22 cellular contexts compared by ENCODE assay signal in genomic region chr17:41333836-41334235, GRCh38. TPM values are rescaled to one million over a fixed set of nuclear protein-coding genes. Genes with fewer than 3 reads are reported as not detected.
DNase-seq lines count a peak whose midpoint lies in the region; ATAC-seq lines count a peak whose summit lies in the region.
"Had no signal": no experiment of that assay in that cellular context is flagged by ENCODE, and none has a peak within 500 bp of the region (broad histone marks: within the 10 kb centered on the region; RNA-seq: fewer than 3 reads in every experiment).

No MANE protein-coding gene starts in this region.

- no peak overlapping the region for H3K27ac Mint-ChIP-seq in activated CD4-positive, alpha-beta T cell treated with anti-CD3 and anti-CD28 coated beads, Interleukin-2, amount 10 ng/mL, durations not matched to agents 24 days and 14 days
- peak overlapping the region in 2 of 3 donors; percentile 28 to 75 for H3K27ac Mint-ChIP-seq in CD4-positive, CD25-positive, alpha-beta regulatory T cell
- peak overlapping the region; percentile 63 for H3K27ac Mint-ChIP-seq in central memory CD8-positive, alpha-beta T cell (ENCODE audit: low read depth)
- peak overlapping the region in 6 of 9 donors; percentile 9 to 62 (median 44) for H3K27ac Mint-ChIP-seq in naive thymus-derived CD4-positive, alpha-beta T cell
- H3K27ac Mint-ChIP-seq: HFFc6 had no signal

- no peak overlapping the region for H3K4me3 ChIP-seq in CD4-positive, CD25-positive, alpha-beta regulatory T cell (ENCODE audit: low read depth, low read length)
- no peak overlapping the region for H3K4me3 ChIP-seq in naive thymus-derived CD4-positive, alpha-beta T cell (ENCODE audit: low read length)

- H3K4me1 ChIP-seq in CD4-positive, CD25-positive, alpha-beta regulatory T cell (ENCODE audit: control insufficient read depth, insufficient read depth, low read length, poor library complexity, severe bottlenecking): peaks cover 20% of the 10 kb centered on the region
- H3K4me1 ChIP-seq in naive thymus-derived CD4-positive, alpha-beta T cell (ENCODE audit: control insufficient read depth in 2 of 2, insufficient read depth in 2 of 2, low read length in 2 of 2): peaks cover 38 to 51% of the 10 kb centered on the region in 2 donors

- CTCF ChIA-PET in naive thymus-derived CD4-positive, alpha-beta T cell (lab: Charles Lee): interaction anchor here (1.2 to 1.8 kb wide), 2 partner anchors 11 to 17 kb away, joined by 3 to 5 read pairs; partner anchors contain the start of gene KRT33A

- H3K36me3 Mint-ChIP-seq in activated CD4-positive, alpha-beta T cell treated with anti-CD3 and anti-CD28 coated beads, Interleukin-2, amount 10 ng/mL, durations not matched to agents 24 days and 14 days (ENCODE audit: low read depth): no peaks in the 10 kb centered on the region
- H3K36me3 Mint-ChIP-seq in CD4-positive, CD25-positive, alpha-beta regulatory T cell: no peaks in the 10 kb centered on the region
- no peaks in the 10 kb centered on the region for H3K36me3 Mint-ChIP-seq in central memory CD8-positive, alpha-beta T cell (ENCODE audit: insufficient read depth)
- no peaks in the 10 kb centered on the region for H3K36me3 Mint-ChIP-seq in naive thymus-derived CD4-positive, alpha-beta T cell

- POLR2A ChIA-PET in naive thymus-derived CD4-positive, alpha-beta T cell (lab: Charles Lee): interaction anchor here (0.7 kb wide), 1 partner anchor 12 kb away, joined by 3 read pairs; no protein-coding TSS in a partner anchor

- H3K4me1 Mint-ChIP-seq in activated CD4-positive, alpha-beta T cell treated with anti-CD3 and anti-CD28 coated beads, Interleukin-2, amount 10 ng/mL, durations not matched to agents 24 days and 14 days: peaks cover 10% of the 10 kb centered on the region
- peaks cover 6 to 38% (median 12%) of the 10 kb centered on the region in 4 donors for H3K4me1 Mint-ChIP-seq in CD4-positive, CD25-positive, alpha-beta regulatory T cell
- peaks cover 41% of the 10 kb centered on the region for H3K4me1 Mint-ChIP-seq in central memory CD8-positive, alpha-beta T cell
- H3K4me1 Mint-ChIP-seq in naive thymus-derived CD4-positive, alpha-beta T cell: peaks cover 16 to 72% (median 51%) of the 10 kb centered on the region in 7 donors

- intact Hi-C loops in activated CD4-positive, alpha-beta T cell treated with anti-CD3 and anti-CD28 coated beads, Interleukin-2, amount 10 ng/mL, durations not matched to agents 24 days and 14 days (cut with micrococcal nuclease): no loop called here
- intact Hi-C loops in naive thymus-derived CD4-positive, alpha-beta T cell (cut with micrococcal nuclease): no loop called here

- H3K9me3 Mint-ChIP-seq in activated CD4-positive, alpha-beta T cell treated with anti-CD3 and anti-CD28 coated beads, Interleukin-2, amount 10 ng/mL, durations not matched to agents 24 days and 14 days: no peaks in the 10 kb centered on the region
- H3K9me3 Mint-ChIP-seq in CD4-positive, CD25-positive, alpha-beta regulatory T cell: no peaks in the 10 kb centered on the region
- H3K9me3 Mint-ChIP-seq in central memory CD8-positive, alpha-beta T cell: no peaks in the 10 kb centered on the region
- no peaks in the 10 kb centered on the region for H3K9me3 Mint-ChIP-seq in naive thymus-derived CD4-positive, alpha-beta T cell
- H3K9me3 Mint-ChIP-seq: HFFc6 had no signal

- H3K9me3 ChIP-seq in CD4-positive, CD25-positive, alpha-beta regulatory T cell (ENCODE audit: control insufficient read depth in 2 of 2, low read length in 2 of 2): no peaks in the 10 kb centered on the region
- no peaks in the 10 kb centered on the region for H3K9me3 ChIP-seq in naive thymus-derived CD4-positive, alpha-beta T cell (ENCODE audit: control insufficient read depth in 2 of 3, low read length in 3 of 3)

- ATAC-seq in CD4-positive, CD25-positive, alpha-beta regulatory T cell (ENCODE audit: low read depth in 2 of 2): no peak
- ATAC-seq in central memory CD8-positive, alpha-beta T cell (replicated peaks; ENCODE audit: extremely low read depth, poor library complexity, severe bottlenecking): no peak
- no peak for ATAC-seq in naive thymus-derived CD4-positive, alpha-beta T cell
- ATAC-seq in GM21367 (IDR thresholded peaks at IDR 0.05; ENCODE audit: unreplicated experiment): no peak
- ATAC-seq: HepG2 had no signal

- DNase-seq in activated CD4-positive, alpha-beta T cell treated with anti-CD3 and anti-CD28 coated beads, Interleukin-2, amount 10 ng/mL, durations not matched to agents 24 days and 14 days: peak; percentile 43
- DNase-seq in activated CD4-positive, alpha-beta T cell treated with anti-CD3 and anti-CD28 coated beads, Interleukin-2, amount 50 U/mL, for 4 hours: no peak
- no peak for DNase-seq in CD4-positive, CD25-positive, alpha-beta regulatory T cell
- no peak for DNase-seq in central memory CD8-positive, alpha-beta T cell (ENCODE audit: low spot score in 2 of 2)
- DNase-seq in naive thymus-derived CD4-positive, alpha-beta T cell: no peak
- DNase-seq in NCI-H187 (lab: John Stamatoyannopoulos, UW): no peak
- DNase-seq in NCI-H1417 treated with DMSO at 0.1 percent for 48 hours (lab: John Stamatoyannopoulos, UW): no peak
- DNase-seq: DMS79; H7; HFFc6; KBM-7; NCI-H1105; NCI-H1694; NCI-H510A; NCI-H748 treated with DMSO at 0.1 percent for 48 hours; NK-92 treated with Interleukin-12 subunit alpha and Interleukin-12 subunit beta, amount 100 ng/mL, for 24 hours; SHP77 had no signal

- no peak overlapping the region for H3K27ac ChIP-seq in CD4-positive, CD25-positive, alpha-beta regulatory T cell (ENCODE audit: insufficient read depth, low read length, poor library complexity, severe bottlenecking)
- no peak overlapping the region for H3K27ac ChIP-seq in naive thymus-derived CD4-positive, alpha-beta T cell (ENCODE audit: low read depth, low read length)
- H3K27ac ChIP-seq: 22Rv1 had no signal

- H3K4me3 Mint-ChIP-seq in activated CD4-positive, alpha-beta T cell treated with anti-CD3 and anti-CD28 coated beads, Interleukin-2, amount 10 ng/mL, durations not matched to agents 24 days and 14 days: no peak overlapping the region
- H3K4me3 Mint-ChIP-seq in CD4-positive, CD25-positive, alpha-beta regulatory T cell: peak overlapping the region in 1 of 4 donors; percentile 15
- peak overlapping the region; percentile 31 for H3K4me3 Mint-ChIP-seq in central memory CD8-positive, alpha-beta T cell
- peak overlapping the region in 5 of 10 donors; percentile 3 to 69 (median 46) for H3K4me3 Mint-ChIP-seq in naive thymus-derived CD4-positive, alpha-beta T cell
- H3K4me3 Mint-ChIP-seq: HFFc6 had no signal

- H3K27me3 ChIP-seq in CD4-positive, CD25-positive, alpha-beta regulatory T cell (ENCODE audit: control insufficient read depth, insufficient read depth, low read length): no peaks in the 10 kb centered on the region
- no peaks in the 10 kb centered on the region for H3K27me3 ChIP-seq in naive thymus-derived CD4-positive, alpha-beta T cell (ENCODE audit: control insufficient read depth in 2 of 2, insufficient read depth in 2 of 2, low read length in 2 of 2)

- H3K36me3 ChIP-seq in CD4-positive, CD25-positive, alpha-beta regulatory T cell (ENCODE audit: control insufficient read depth, insufficient read depth, low read length): no peaks in the 10 kb centered on the region
- no peaks in the 10 kb centered on the region for H3K36me3 ChIP-seq in naive thymus-derived CD4-positive, alpha-beta T cell (ENCODE audit: control insufficient read depth in 2 of 3, insufficient read depth in 3 of 3, low read length in 3 of 3)

- peaks cover 17% of the 10 kb centered on the region for H3K27me3 Mint-ChIP-seq in activated CD4-positive, alpha-beta T cell treated with anti-CD3 and anti-CD28 coated beads, Interleukin-2, amount 10 ng/mL, durations not matched to agents 24 days and 14 days
- no peaks in the 10 kb centered on the region for H3K27me3 Mint-ChIP-seq in CD4-positive, CD25-positive, alpha-beta regulatory T cell
- no peaks in the 10 kb centered on the region for H3K27me3 Mint-ChIP-seq in central memory CD8-positive, alpha-beta T cell
- peaks cover 0 to 7% (median 0%) of the 10 kb centered on the region in 5 donors for H3K27me3 Mint-ChIP-seq in naive thymus-derived CD4-positive, alpha-beta T cell

RNA-seq across cellular contexts. Expression of gene KRT33A, which starts 16.8 kb away (rescaled TPM):
- not detected in 2 replicates for total RNA-seq in activated CD4-positive, alpha-beta T cell treated with anti-CD3 and anti-CD28 coated beads, Interleukin-2, amount 10 ng/mL, durations not matched to agents 24 days and 14 days
- not detected for total RNA-seq in CD4-positive, CD25-positive, alpha-beta regulatory T cell
- not detected for polyA plus RNA-seq in CD4-positive, CD25-positive, alpha-beta regulatory T cell
- not detected for total RNA-seq in naive thymus-derived CD4-positive, alpha-beta T cell
- polyA plus RNA-seq in naive thymus-derived CD4-positive, alpha-beta T cell: not detected
- total RNA-seq: H7, HepG2, HFFc6, OCI-LY7, RPMI7951 had no signal
- polyA plus RNA-seq: HepG2 had no signal

RNA-seq across cellular contexts. Expression of gene KRTAP17-1, which starts 18.3 kb away (rescaled TPM):
- not detected in 2 replicates for total RNA-seq in activated CD4-positive, alpha-beta T cell treated with anti-CD3 and anti-CD28 coated beads, Interleukin-2, amount 10 ng/mL, durations not matched to agents 24 days and 14 days
- not detected for total RNA-seq in CD4-positive, CD25-positive, alpha-beta regulatory T cell
- not detected for polyA plus RNA-seq in CD4-positive, CD25-positive, alpha-beta regulatory T cell
- total RNA-seq in naive thymus-derived CD4-positive, alpha-beta T cell: not detected
- polyA plus RNA-seq in naive thymus-derived CD4-positive, alpha-beta T cell: not detected
- total RNA-seq: H7, HepG2, HFFc6, OCI-LY7, RPMI7951 had no signal
- polyA plus RNA-seq: HepG2 had no signal

RNA-seq across cellular contexts. Expression of gene KRTAP16-1, which starts 24.7 kb away (rescaled TPM):
- total RNA-seq in activated CD4-positive, alpha-beta T cell treated with anti-CD3 and anti-CD28 coated beads, Interleukin-2, amount 10 ng/mL, durations not matched to agents 24 days and 14 days: not detected in 2 replicates
- 0.42 TPM for total RNA-seq in CD4-positive, CD25-positive, alpha-beta regulatory T cell
- polyA plus RNA-seq in CD4-positive, CD25-positive, alpha-beta regulatory T cell: under 1 TPM in 1 of 4 donors, not detected in 3; 0.17 TPM
- under 1 TPM in 3 of 5 experiments, not detected in 2; 0.22 to 0.49 (median 0.32) TPM for total RNA-seq in naive thymus-derived CD4-positive, alpha-beta T cell
- under 1 TPM in 1 of 2 donors, not detected in 1; 0.19 TPM for polyA plus RNA-seq in naive thymus-derived CD4-positive, alpha-beta T cell
- total RNA-seq: H7, HepG2, HFFc6, OCI-LY7, RPMI7951 had no signal
- polyA plus RNA-seq: HepG2 had no signal

RNA-seq across cellular contexts. Expression of gene KRTAP29-1, which starts 31.2 kb away (rescaled TPM):
- not detected in 2 replicates for total RNA-seq in activated CD4-positive, alpha-beta T cell treated with anti-CD3 and anti-CD28 coated beads, Interleukin-2, amount 10 ng/mL, durations not matched to agents 24 days and 14 days
- not detected for total RNA-seq in CD4-positive, CD25-positive, alpha-beta regulatory T cell
- polyA plus RNA-seq in CD4-positive, CD25-positive, alpha-beta regulatory T cell: under 1 TPM in 1 of 4 donors, not detected in 3; 0.63 TPM
- not detected for total RNA-seq in naive thymus-derived CD4-positive, alpha-beta T cell
- polyA plus RNA-seq in naive thymus-derived CD4-positive, alpha-beta T cell: under 1 TPM in 1 of 2 donors, not detected in 1; 0.30 TPM
- total RNA-seq: H7, HepG2, HFFc6, OCI-LY7, RPMI7951 had no signal
- polyA plus RNA-seq: HepG2 had no signal

RNA-seq across cellular contexts. Expression of gene KRT33B, which starts 35.8 kb away (rescaled TPM):
- total RNA-seq in activated CD4-positive, alpha-beta T cell treated with anti-CD3 and anti-CD28 coated beads, Interleukin-2, amount 10 ng/mL, durations not matched to agents 24 days and 14 days: not detected in 2 replicates
- total RNA-seq in CD4-positive, CD25-positive, alpha-beta regulatory T cell: not detected
- not detected for polyA plus RNA-seq in CD4-positive, CD25-positive, alpha-beta regulatory T cell
- total RNA-seq in naive thymus-derived CD4-positive, alpha-beta T cell: not detected
- not detected for polyA plus RNA-seq in naive thymus-derived CD4-positive, alpha-beta T cell
- total RNA-seq: H7, HepG2, OCI-LY7 had no signal
- polyA plus RNA-seq: HepG2 had no signal
